ENCODE assay signal across 8 cellular contexts in genomic region chr19:12828494-12828893, GRCh38. TPM values are rescaled to one million over a fixed set of nuclear protein-coding genes. Genes with fewer than 3 reads are reported as not detected.
DNase-seq lines count a peak whose midpoint lies in the region; ATAC-seq and TF ChIP-seq lines count a peak whose summit lies in the region.

No MANE protein-coding gene starts in this region.

- H3K27ac Mint-ChIP-seq in glutamatergic neuron (ENCODE audit: unreplicated experiment): no peak overlapping the region
- peak overlapping the region in 1 of 7 donors; percentile 30 for H3K27ac Mint-ChIP-seq in CD4-positive, alpha-beta memory T cell

- DNase-seq in COLO829 (ENCODE audit: low spot score): peak; percentile 66
- DNase-seq in HuH-7 (ENCODE audit: low spot score): peak; percentile 69
- peak; percentile 70 for DNase-seq in RPMI7951 (ENCODE audit: low read depth)
- peak; percentile 73 for DNase-seq in glutamatergic neuron
- no peak for DNase-seq in CD4-positive, alpha-beta memory T cell
- no peak for DNase-seq in HK-2 (ENCODE audit: unreplicated experiment)

- CTCF ChIA-PET in CD4-positive, alpha-beta memory T cell (lab: Charles Lee; ENCODE audit: partially characterized antibody): interaction anchor here (0.6 to 2.3 kb wide), 3 partner anchors 9 to 19 kb away, joined by 3 to 9 read pairs (median 3); no protein-coding TSS in a partner anchor

- TF ChIP-seq CTCF in glutamatergic neuron (IDR thresholded peaks at IDR 0.05; ENCODE audit: partially characterized antibody, unreplicated experiment): no peak

- H3K9me3 Mint-ChIP-seq in glutamatergic neuron (ENCODE audit: unreplicated experiment): peaks cover 11% of the 10 kb centered on the region
- peaks cover 0 to 9% (median 3%) of the 10 kb centered on the region in 8 donors for H3K9me3 Mint-ChIP-seq in CD4-positive, alpha-beta memory T cell

- H3K4me1 Mint-ChIP-seq in glutamatergic neuron (ENCODE audit: low read depth, unreplicated experiment): peaks cover 18% of the 10 kb centered on the region
- H3K4me1 Mint-ChIP-seq in CD4-positive, alpha-beta memory T cell: peaks cover 9 to 31% (median 18%) of the 10 kb centered on the region in 4 donors

- no peaks in the 10 kb centered on the region for H3K9me3 ChIP-seq in CD4-positive, alpha-beta memory T cell (ENCODE audit: control insufficient read depth in 1 of 2, low read length in 2 of 2)

- no peaks in the 10 kb centered on the region for H3K36me3 Mint-ChIP-seq in glutamatergic neuron (ENCODE audit: unreplicated experiment)
- peaks cover 0 to 2% of the 10 kb centered on the region in 2 donors for H3K36me3 Mint-ChIP-seq in CD4-positive, alpha-beta memory T cell

- peaks cover 23% of the 10 kb centered on the region for H3K4me1 ChIP-seq in CD4-positive, alpha-beta memory T cell (ENCODE audit: insufficient read depth, low read length)

- intact Hi-C loops in CD4-positive, alpha-beta memory T cell (cut with micrococcal nuclease): no loop called here

- H3K27me3 Mint-ChIP-seq in glutamatergic neuron (ENCODE audit: unreplicated experiment): peaks cover 23% of the 10 kb centered on the region
- H3K27me3 Mint-ChIP-seq in CD4-positive, alpha-beta memory T cell: peaks cover 57 to 61% of the 10 kb centered on the region in 2 donors

- H3K27me3 ChIP-seq in CD4-positive, alpha-beta memory T cell (ENCODE audit: insufficient read depth, low read length): peaks cover 54% of the 10 kb centered on the region

- H3K4me3 ChIP-seq in CD4-positive, alpha-beta memory T cell (ENCODE audit: low read length in 2 of 2): no peak overlapping the region

- H3K4me3 Mint-ChIP-seq in glutamatergic neuron (ENCODE audit: unreplicated experiment): no peak overlapping the region
- no peak overlapping the region for H3K4me3 Mint-ChIP-seq in CD4-positive, alpha-beta memory T cell

- POLR2A ChIA-PET in CD4-positive, alpha-beta memory T cell (lab: Charles Lee; ENCODE audit: partially characterized antibody): no interaction called here

- no peak for ATAC-seq in GM21529 (IDR thresholded peaks at IDR 0.05; ENCODE audit: unreplicated experiment)
- no peak for ATAC-seq in esophagus mucosa

- H3K36me3 ChIP-seq in CD4-positive, alpha-beta memory T cell (ENCODE audit: insufficient read depth, low read length): no peaks in the 10 kb centered on the region

- H3K27ac ChIP-seq in CD4-positive, alpha-beta memory T cell (ENCODE audit: low read depth, low read length): no peak overlapping the region

RNA-seq across cellular contexts. Expression of gene RTBDN, which starts 5.9 kb away (rescaled TPM):
- total RNA-seq in RPMI7951 (2014; rRNA removed; shearing (Covaris generic)): 0.68 TPM in 1 of 2 replicates, not detected in the other
- total RNA-seq in glutamatergic neuron (ENCODE audit: unreplicated experiment): 4.8 TPM
- not detected for total RNA-seq in CD4-positive, alpha-beta memory T cell
- polyA plus RNA-seq in CD4-positive, alpha-beta memory T cell: not detected
- not detected for total RNA-seq in esophagus mucosa

RNA-seq across cellular contexts. Expression of gene MAST1, which starts 9.8 kb away (rescaled TPM):
- 0.10 and 1.6 TPM in 2 replicates for total RNA-seq in RPMI7951 (2014; rRNA removed; shearing (Covaris generic))
- 230 TPM for total RNA-seq in glutamatergic neuron (ENCODE audit: unreplicated experiment)
- not detected for total RNA-seq in CD4-positive, alpha-beta memory T cell
- polyA plus RNA-seq in CD4-positive, alpha-beta memory T cell: under 1 TPM in 1 of 2 donors, not detected in 1; 0.48 TPM
- not detected for total RNA-seq in esophagus mucosa

RNA-seq across cellular contexts. Expression of gene RNASEH2A, which starts 22.1 kb away (rescaled TPM):
- total RNA-seq in RPMI7951 (2014; rRNA removed; shearing (Covaris generic)): 83.6 and 99.1 TPM in 2 replicates
- 16.7 TPM for total RNA-seq in glutamatergic neuron (ENCODE audit: unreplicated experiment)
- total RNA-seq in CD4-positive, alpha-beta memory T cell: 10 to 100 TPM; 10.5 to 12.6 TPM
- polyA plus RNA-seq in CD4-positive, alpha-beta memory T cell: 10 to 100 TPM; 16.9 to 23.5 TPM
- total RNA-seq in esophagus mucosa: 20.0 TPM

RNA-seq across cellular contexts. Expression of gene THSD8, which starts 26.6 kb away (rescaled TPM):
- total RNA-seq in RPMI7951 (2014; rRNA removed; shearing (Covaris generic)): not detected in 2 replicates
- total RNA-seq in glutamatergic neuron (ENCODE audit: unreplicated experiment): 14.4 TPM
- total RNA-seq in CD4-positive, alpha-beta memory T cell: 1 to 10 TPM; 2.2 to 3.2 TPM
- polyA plus RNA-seq in CD4-positive, alpha-beta memory T cell: 1 to 10 TPM; 1.5 to 4.4 TPM
- total RNA-seq in esophagus mucosa: 9.7 TPM

RNA-seq across cellular contexts. Expression of gene PRDX2, which starts 26.9 kb away (rescaled TPM):
- 443 and 513 TPM in 2 replicates for total RNA-seq in RPMI7951 (2014; rRNA removed; shearing (Covaris generic))
- total RNA-seq in glutamatergic neuron (ENCODE audit: unreplicated experiment) (671 TPM), esophagus mucosa (304 TPM)
- total RNA-seq in CD4-positive, alpha-beta memory T cell: 100 to 1,000 TPM; 116 to 120 TPM
- 100 to 1,000 TPM; 266 to 533 TPM for polyA plus RNA-seq in CD4-positive, alpha-beta memory T cell

Comparison
In these comparisons a context has a peak if more than half of its experiments do, and no peak if none do; other contexts are left out.
1. DNase-seq: peak in COLO829 (single experiment), HuH-7 (single experiment), RPMI7951 (single experiment) and glutamatergic neuron (single experiment); none in CD4-positive, alpha-beta memory T cell (0 of 5) and HK-2 (single experiment).
2. RNA of gene MAST1, which starts 9.8 kb away (total RNA-seq): 230 TPM in glutamatergic neuron (single experiment); 0.10 to 1.6 TPM in RPMI7951, not detected in esophagus mucosa (single experiment) and not detected in CD4-positive, alpha-beta memory T cell; every median in the first group is over 10 times any median in the second.